Comparison of ENCODE assay signal across 8 cellular contexts in genomic region chr3:126703512-126704493, GRCh38. TPM values are rescaled to one million over a fixed set of nuclear protein-coding genes. Genes with fewer than 3 reads are reported as not detected.
DNase-seq lines count a peak whose midpoint lies in the region; ATAC-seq, FAIRE-seq and TF ChIP-seq lines count a peak whose summit lies in the region.

CHCHD6 (plus strand) TSS chr3:126704240; CDS start chr3:126704313, 73 bp downstream.

- peak; percentile 7; the same call in 1 of the 2 replicates for TF ChIP-seq CTCF in OCI-LY3 (IDR thresholded peaks at IDR 0.05; ENCODE audit: low read depth, low read length)
- peak in 1 of 2 donors; percentile 2 for TF ChIP-seq CTCF in endothelial cell of umbilical vein (IDR thresholded peaks at IDR 0.05; ENCODE audit: extremely low read depth in 1 of 2, insufficient read depth in 1 of 2, low read depth in 1 of 2, low read length in 2 of 2)

- H3K9me1 ChIP-seq in endothelial cell of umbilical vein (replicated peaks; ENCODE audit: control insufficient read depth, extremely low read depth, insufficient read depth, low read length): no peaks in the 10 kb centered on the region

- no peaks in the 10 kb centered on the region for H3K9me3 ChIP-seq in OCI-LY3 (ENCODE audit: insufficient read depth, low read length)
- no peaks in the 10 kb centered on the region for H3K9me3 ChIP-seq in endothelial cell of umbilical vein (replicated peaks; ENCODE audit: control insufficient read depth, insufficient read depth, low read length)

- ATAC-seq in GM21515 (IDR thresholded peaks at IDR 0.05; ENCODE audit: unreplicated experiment): peak; percentile 94

- H3K79me2 ChIP-seq in OCI-LY3 (ENCODE audit: low read length): peaks cover 36% of the 10 kb centered on the region
- H3K79me2 ChIP-seq in endothelial cell of umbilical vein (ENCODE audit: control insufficient read depth, insufficient read depth, low read length): no peaks in the 10 kb centered on the region

- peak; percentile 92 for FAIRE-seq in endothelial cell of umbilical vein (lab: Jason Lieb, UNC)

- H3K36me3 ChIP-seq in OCI-LY3 (replicated peaks; ENCODE audit: low read depth, low read length) (no peaks in the 10 kb centered on the region), endothelial cell of umbilical vein (ENCODE audit: control insufficient read depth in 2 of 2, extremely low read depth in 1 of 2, insufficient read depth in 2 of 2, low read length in 2 of 2) (no peaks in the 10 kb centered on the region)

- H3K9ac ChIP-seq in OCI-LY3 (ENCODE audit: low read length) (peak within 1 kb of the TSS; percentile 60), endothelial cell of umbilical vein (replicated peaks; ENCODE audit: extremely low read depth, insufficient read depth, low read length) (no peak within 1 kb of the TSS)

- H3K4me3 ChIP-seq in OCI-LY3 (ENCODE audit: low read length) (peak within 1 kb of the TSS; percentile 89), endothelial cell of umbilical vein (replicated peaks in 1 of 3; ENCODE audit: insufficient read depth in 1 of 3, low read depth in 1 of 3, low read length in 3 of 3) (peak within 1 kb of the TSS; percentile 31 to 45 (median 35))

- peak within 1 kb of the TSS; percentile 92 for H3K4me2 ChIP-seq in OCI-LY3 (ENCODE audit: low read length)
- peak within 1 kb of the TSS; percentile 54 for H3K4me2 ChIP-seq in endothelial cell of umbilical vein (ENCODE audit: insufficient read depth, low read length)

- no TSS peak for BruUV-seq in endothelial cell of umbilical vein (replicated peaks; lab: Mats Ljungman, UMichigan)

- H4K20me1 ChIP-seq in OCI-LY3 (ENCODE audit: insufficient read depth, low read length): no peaks in the 10 kb centered on the region
- H4K20me1 ChIP-seq in endothelial cell of umbilical vein (replicated peaks; ENCODE audit: control insufficient read depth, extremely low read depth, insufficient read depth, low read length): no peaks in the 10 kb centered on the region

- H2AFZ ChIP-seq in OCI-LY3 (ENCODE audit: low read depth, low read length) (peak within 1 kb of the TSS; percentile 81), endothelial cell of umbilical vein (ENCODE audit: low read depth, low read length) (peak within 1 kb of the TSS; percentile 81)

- H3K4me1 ChIP-seq in OCI-LY3 (ENCODE audit: low read length): peaks cover 23% of the 10 kb centered on the region
- peaks cover 10% of the 10 kb centered on the region for H3K4me1 ChIP-seq in endothelial cell of umbilical vein (ENCODE audit: control insufficient read depth, extremely low read depth, insufficient read depth, low read length)

- peak; percentile 100 for DNase-seq in D341Med (ENCODE audit: low spot score)
- DNase-seq in HuH-7 (ENCODE audit: low spot score): peak; percentile 97
- DNase-seq in activated T-cell treated with anti-CD3 and anti-CD28 coated beads for 1 hour (ENCODE audit: low read depth): peak; percentile 98
- peak; percentile 95 for DNase-seq in endothelial cell of umbilical vein (ENCODE audit: low read depth, low spot score)
- peak; percentile 96 for DNase-seq in midbrain (lab: John Stamatoyannopoulos, UW)
- peak; percentile 90 to 93 for DNase-seq in stimulated activated CD8-positive, alpha-beta memory T cell treated with anti-CD3 and anti-CD28 coated beads, Interleukin-15, amount 100 ng/mL, for 48 hours (ENCODE audit: low read depth in 2 of 2)

- CTCF ChIA-PET in endothelial cell of umbilical vein (lab: Charles Lee): interaction anchor here (1.0 to 2.0 kb wide), 3 partner anchors 24 to 752 kb away, joined by 3 to 5 read pairs (median 4); no protein-coding TSS in a partner anchor

- POLR2A ChIA-PET in endothelial cell of umbilical vein (lab: Charles Lee): no interaction called here

- intact Hi-C loops in endothelial cell of umbilical vein (cut with micrococcal nuclease): loop anchor here (2.0 to 5.0 kb wide), 3 partner anchors 49 to 227 kb away; partner anchors contain the start of genes TXNRD3 and ZXDC

- dilution Hi-C loops in endothelial cell of umbilical vein (cut with MboI; ENCODE audit: extremely low pct_ligation_motif_present, low sequenced_read_pairs): no loop called here

- no peak for TF ChIP-seq POLR2A in endothelial cell of umbilical vein (IDR thresholded peaks at IDR 0.05; ENCODE audit: low read depth, low read length)

- H3K27ac ChIP-seq in OCI-LY3 (ENCODE audit: low read length) (no peak within 1 kb of the TSS), endothelial cell of umbilical vein (ENCODE audit: insufficient read depth, low read depth, low read length) (no peak within 1 kb of the TSS)

- H3K27me3 ChIP-seq in OCI-LY3 (ENCODE audit: low read depth, low read length): peaks cover 23% of the 10 kb centered on the region
- H3K27me3 ChIP-seq in endothelial cell of umbilical vein (ENCODE audit: control insufficient read depth in 2 of 2, insufficient read depth in 2 of 2, low read length in 2 of 2): peaks cover 4 to 20% of the 10 kb centered on the region in 2 experiments

TF ChIP-seq in endothelial cell of umbilical vein, 7 proteins besides CTCF, POLR2A, EP300 and RAD21:
- TF ChIP-seq JUN (IDR thresholded peaks at IDR 0.05; ENCODE audit: borderline replicate concordance, insufficient read depth, insufficient read length, low read depth): no peak
- peak; percentile 32 for TF ChIP-seq MYC (IDR thresholded peaks at IDR 0.05; ENCODE audit: low read depth, low read length)
- TF ChIP-seq MAX (IDR thresholded peaks at IDR 0.05; ENCODE audit: insufficient read depth, insufficient read length): peak; percentile 18

RNA-seq across cellular contexts. Expression of gene CHCHD6, which starts in this region (rescaled TPM):
- total RNA-seq in endothelial cell of umbilical vein: 8.4 and 13.4 TPM in 2 replicates
- 8.8 and 10.1 TPM in 2 replicates for polyA plus RNA-seq in endothelial cell of umbilical vein
- polyA plus RNA-seq in endothelial cell of umbilical vein (2011; cell fraction: cytosol; rRNA removed): 10.5 and 11.9 TPM in 2 replicates
- 7.0 and 8.1 TPM in 2 replicates for polyA plus RNA-seq in endothelial cell of umbilical vein (2011; cell fraction: nucleus; rRNA removed)
- polyA plus RNA-seq in endothelial cell of umbilical vein (2012): 9.0 and 12.0 TPM in 2 replicates
- 2.8 and 4.3 TPM in 2 replicates for polyA minus RNA-seq in endothelial cell of umbilical vein
- 3.9 TPM for polyA minus RNA-seq in endothelial cell of umbilical vein (2011; cell fraction: cytosol; rRNA and poly(A)+ RNA removed)
- polyA minus RNA-seq in endothelial cell of umbilical vein (2011; cell fraction: nucleus; rRNA and poly(A)+ RNA removed): 4.3 and 7.1 TPM in 2 replicates
